In the genomic region with DNA sequence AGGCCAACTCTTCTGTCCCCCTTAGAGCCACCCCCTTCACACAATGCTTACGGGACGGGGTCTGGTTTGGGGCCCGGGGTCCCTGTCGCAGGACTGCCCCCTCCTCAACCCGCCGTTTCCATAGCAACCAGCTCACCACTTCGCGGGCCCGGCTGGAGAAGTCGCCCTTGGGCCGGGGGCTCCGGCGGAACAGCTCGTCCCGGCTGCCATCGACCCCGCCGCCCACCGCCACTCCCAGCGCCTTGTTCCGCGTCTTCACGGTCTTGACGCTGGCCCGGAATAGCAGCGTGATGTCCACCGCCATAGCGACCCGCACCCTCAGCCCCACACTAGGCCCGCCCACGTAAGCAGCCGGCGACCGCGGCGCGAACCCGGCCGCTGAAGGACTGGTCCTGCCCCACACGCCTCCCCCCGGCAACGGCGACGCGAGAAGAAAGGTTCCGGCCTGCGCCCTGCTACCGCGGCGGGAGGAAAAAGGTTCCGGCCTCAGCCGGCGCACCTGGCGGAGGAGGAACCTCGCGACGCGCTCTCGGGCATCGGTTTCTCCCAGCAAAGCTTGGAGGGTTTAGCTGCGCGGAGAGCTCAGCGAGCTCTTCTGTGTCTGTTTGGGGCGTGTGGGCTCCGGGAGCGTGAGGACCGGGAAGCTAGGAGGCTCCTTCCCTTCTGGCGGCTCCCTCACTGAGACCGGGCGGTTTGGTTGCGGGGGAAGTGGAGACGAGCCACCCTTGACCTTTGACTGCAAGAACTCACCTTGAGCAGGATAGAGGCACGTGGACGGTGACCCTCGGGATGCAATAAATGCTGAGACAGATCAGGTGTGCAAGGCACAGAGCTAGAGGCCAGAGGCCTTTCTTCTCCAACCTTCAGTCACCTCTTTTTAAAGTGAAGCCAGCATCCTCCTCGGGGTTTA, we compare ENCODE assay signal across 8 cellular contexts. TPM values are rescaled to one million over a fixed set of nuclear protein-coding genes. Genes with fewer than 3 reads are reported as not detected.
A peak's percentile ranks its signal among the peaks of the same experiment; 100 is the strongest.
DNase-seq lines count a peak whose midpoint lies in the region; ATAC-seq and TF ChIP-seq lines count a peak whose summit lies in the region.

A gene (minus strand): TSS at position 388 of the 910 bp plus-strand sequence. CDS start 84 bp downstream, at position 304.

- H3K4me1 ChIP-seq in HUES64 (ENCODE audit: insufficient read depth, low read length) (peaks cover 4% of the 10 kb centered on the region; the same call in 1 of the 2 replicates), OCI-LY3 (ENCODE audit: low read length) (peaks cover 26% of the 10 kb centered on the region), mucosa of descending colon (ENCODE audit: low read depth) (peaks cover 20% of the 10 kb centered on the region)

- H3K27me3 ChIP-seq in HUES64 (ENCODE audit: insufficient read depth, low read length) (no peaks in the 10 kb centered on the region), OCI-LY3 (ENCODE audit: low read depth, low read length) (no peaks in the 10 kb centered on the region)

- H2AFZ ChIP-seq in OCI-LY3 (ENCODE audit: low read depth, low read length), result peak within 1 kb of the TSS; percentile 85

- intact Hi-C loops in mucosa of descending colon (cut with DNase I, micrococcal nuclease), result no loop called here

- H4K20me1 ChIP-seq in OCI-LY3 (ENCODE audit: insufficient read depth, low read length), result peaks cover 40% of the 10 kb centered on the region

- H3K9ac ChIP-seq in HUES64 (ENCODE audit: low read depth, low read length), result peak within 1 kb of the TSS; percentile 93
- peak within 1 kb of the TSS; percentile 90 for H3K9ac ChIP-seq in OCI-LY3 (ENCODE audit: low read length)

- TF ChIP-seq CTCF in OCI-LY3 (IDR thresholded peaks at IDR 0.05; ENCODE audit: low read depth, low read length), result no peak
- no peak for TF ChIP-seq CTCF in mucosa of descending colon (IDR thresholded peaks at IDR 0.05)

- H3K9me3 ChIP-seq in HUES64 (ENCODE audit: insufficient read depth, low read depth, low read length) (no peaks in the 10 kb centered on the region), OCI-LY3 (ENCODE audit: insufficient read depth, low read length) (no peaks in the 10 kb centered on the region), mucosa of descending colon (no peaks in the 10 kb centered on the region)

- ATAC-seq in GM21447 (IDR thresholded peaks at IDR 0.05; ENCODE audit: unreplicated experiment) (peak; percentile 81), mucosa of descending colon (peak; percentile 96)

- peak within 1 kb of the TSS; percentile 86 for H3K27ac ChIP-seq in HUES64 (ENCODE audit: low read depth, low read length)
- H3K27ac ChIP-seq in OCI-LY3 (ENCODE audit: low read length), result peak within 1 kb of the TSS; percentile 83
- H3K27ac ChIP-seq in epithelial cell of prostate, result peak within 1 kb of the TSS; percentile 74

- peaks cover 17% of the 10 kb centered on the region for H3K36me3 ChIP-seq in HUES64 (ENCODE audit: insufficient read depth, low read length)
- no peaks in the 10 kb centered on the region for H3K36me3 ChIP-seq in OCI-LY3 (replicated peaks; ENCODE audit: low read depth, low read length)
- H3K36me3 ChIP-seq in mucosa of descending colon (ENCODE audit: low read depth), result no peaks in the 10 kb centered on the region

- peaks cover 58% of the 10 kb centered on the region for H3K79me2 ChIP-seq in OCI-LY3 (ENCODE audit: low read length)

- peak; percentile 89 for DNase-seq in DMS 273 (lab: John Stamatoyannopoulos, UW; ENCODE audit: unreplicated experiment)
- DNase-seq in activated T-cell treated with anti-CD3 and anti-CD28 coated beads for 4 hours, result peak; percentile 84
- DNase-seq in epithelial cell of prostate (ENCODE audit: low read depth, low spot score), result peak; percentile 65
- DNase-seq in mucosa of descending colon, result peak; percentile 86 to 95 (median 93)
- DNase-seq in stimulated activated CD8-positive, alpha-beta memory T cell treated with anti-CD3 and anti-CD28 coated beads, Interleukin-4, amount 100 ng/mL, for 4 hours (ENCODE audit: low read depth in 2 of 2, low spot score in 1 of 2), result peak; percentile 70 to 76

- under 1% methylated on average over 76 of the region's 76 CpGs for WGBS in HUES64

- H3K4me3 ChIP-seq in HUES64 (ENCODE audit: low read length) (peak within 1 kb of the TSS; percentile 98), OCI-LY3 (ENCODE audit: low read length) (peak within 1 kb of the TSS; percentile 79), mucosa of descending colon (peak within 1 kb of the TSS; percentile 86)

- peak within 1 kb of the TSS; percentile 87 for H3K4me2 ChIP-seq in OCI-LY3 (ENCODE audit: low read length)

RNA-seq across cellular contexts. Expression of the gene that starts here (rescaled TPM):
- polyA plus RNA-seq in HUES64 (2013, experiment 1 of 2), result 24.6 TPM
- polyA plus RNA-seq in HUES64 (2013, experiment 2 of 2), result 19.9 TPM
- 10 to 100 TPM; 33.1 to 43.3 (median 36.3) TPM for total RNA-seq in mucosa of descending colon

Comparison
In these comparisons a context has a peak if more than half of its experiments do, and no peak if none do; other contexts are left out.
1. Peak in every context shown above with its lines: DNase-seq, ATAC-seq, H3K4me3 ChIP-seq and H3K27ac ChIP-seq.